4 cellular contexts compared by ENCODE assay signal in genomic region chr9:3471922-3472321, GRCh38.
TF ChIP-seq lines count a peak whose summit lies in the region.

No MANE protein-coding gene starts in this region.

TF ChIP-seq in HEK293, 187 proteins besides CTCF, POLR2A, EP300 and RAD21:
- TF ChIP-seq ZNF335 (tag by site-specific recombination; conservative IDR thresholded peaks at IDR 0.05) = 0 out of 2 replicates have a peak, but pooled peaks have one; percentile 14
TF ChIP-seq in HEK293: peak in this region for 1; not testable (repeated sequence) for 186.

TF ChIP-seq in SK-N-SH, 30 proteins besides CTCF, POLR2A, EP300 and RAD21:
- peak; percentile 52 for TF ChIP-seq GATA2 (CRISPR knock-in tag; IDR thresholded peaks at IDR 0.05)
- peak; percentile 63; the same call in 1 of the 2 replicates for TF ChIP-seq MXI1 (IDR thresholded peaks at IDR 0.05; ENCODE audit: low read depth, low read length)
- TF ChIP-seq CHD2 (IDR thresholded peaks at IDR 0.05; ENCODE audit: low read length, partially characterized antibody) = peak; percentile 8

TF ChIP-seq in K562, 482 proteins besides CTCF, POLR2A, EP300 and RAD21:
- peak; percentile 36; the same call in 1 of the 2 replicates for TF ChIP-seq TCF3 (CRISPR knock-in tag; IDR thresholded peaks at IDR 0.05)
- peak; percentile 41 for TF ChIP-seq CXXC5 (CRISPR knock-in tag; IDR thresholded peaks at IDR 0.05)
- TF ChIP-seq ARID1B (IDR thresholded peaks at IDR 0.05) = peak; percentile 22; the same call in 1 of the 2 replicates
- TF ChIP-seq CBFA2T2 (conservative IDR thresholded peaks at IDR 0.05) = peak; percentile 10; the same call in 1 of the 2 replicates
- TF ChIP-seq NFIC (IDR thresholded peaks at IDR 0.05) = peak; percentile 41; the same call in 1 of the 2 replicates
- TF ChIP-seq CBFA2T3 (IDR thresholded peaks at IDR 0.05) = peak; percentile 65
- TF ChIP-seq TAL1 (IDR thresholded peaks at IDR 0.05) = peak; percentile 25; the same call in 1 of the 2 replicates
- peak in 1 of 2 experiments; percentile 28; a peak in 1 of 4 replicates for TF ChIP-seq FOXA3 (CRISPR knock-in tag; conservative IDR thresholded peaks at IDR 0.05 in 1 of 2, IDR thresholded peaks at IDR 0.05 in 1 of 2)
TF ChIP-seq in K562: peak in this region for 8; not testable (repeated sequence) for 474.

TF ChIP-seq in endothelial cell of umbilical vein, 7 proteins besides CTCF, POLR2A, EP300 and RAD21:
- peak; percentile 51 for TF ChIP-seq GATA2 (IDR thresholded peaks at IDR 0.05; ENCODE audit: insufficient read depth, insufficient read length, low read depth, low read length)
TF ChIP-seq in endothelial cell of umbilical vein: peak in this region for 1; not testable (repeated sequence) for 6.
